30 cellular contexts compared by ENCODE assay signal in genomic region chr18:63897072-63897471, GRCh38. TPM values are rescaled to one million over a fixed set of nuclear protein-coding genes. Genes with fewer than 3 reads are reported as not detected.
A peak's percentile ranks its signal among the peaks of the same experiment; 100 is the strongest.
DNase-seq lines count a peak whose midpoint lies in the region; ATAC-seq and TF ChIP-seq lines count a peak whose summit lies in the region.
"Had no signal": no experiment of that assay in that cellular context is flagged by ENCODE, and none has a peak within 500 bp of the region (broad histone marks: within the 10 kb centered on the region; RNA-seq: fewer than 3 reads in every experiment).

No MANE protein-coding gene starts in this region.

- BruUV-seq in IMR-90 (replicated peaks; lab: Mats Ljungman, UMichigan), result no TSS peak

- no peak overlapping the region for H3K4ac ChIP-seq in IMR-90 (ENCODE audit: low read depth, low read length)
- H3K4ac ChIP-seq in mesendoderm (ENCODE audit: low read depth, low read length), result no peak overlapping the region

- H3K4me2 ChIP-seq in IMR-90 (ENCODE audit: low read depth, low read length) (no peak overlapping the region), mesendoderm (ENCODE audit: low read length) (no peak overlapping the region)
- H3K4me2 ChIP-seq: KMS-11, neural progenitor cell, PC-9 had no signal

- CTCF ChIA-PET in IMR-90 (lab: Yijun Ruan, JAX), result no interaction called here

- H3K9me3 ChIP-seq in IMR-90 (ENCODE audit: control insufficient read depth, insufficient read depth, low read length) (no peaks in the 10 kb centered on the region), spleen (no peaks in the 10 kb centered on the region)

- H2AFZ ChIP-seq in IMR-90 (replicated peaks; ENCODE audit: low read length, poor library complexity), result no peak overlapping the region
- H2AFZ ChIP-seq: neural progenitor cell, PC-9 had no signal

- TF ChIP-seq POLR2A in IMR-90 (IDR thresholded peaks at IDR 0.05; ENCODE audit: low read depth, low read length), result no peak
- no peak for TF ChIP-seq POLR2A in spleen (IDR thresholded peaks at IDR 0.05)

- H2BK120ac ChIP-seq in IMR-90 (ENCODE audit: low read depth, low read length) (no peak overlapping the region), mesendoderm (ENCODE audit: low read depth, low read length) (no peak overlapping the region)

- 40% methylated on average over 1 of the region's 4 CpGs; no CpG with 5 or more reads in 1 of the 2 experiments for WGBS in IMR-90 (ENCODE audit: extremely low coverage in 2 of 2, insufficient read length in 1 of 2), 2 experiments
- WGBS in mesendoderm (ENCODE audit: extremely low coverage, insufficient coverage, low lambda C conversion rate), result no CpG with 5 or more reads among the region's 4 CpGs
- WGBS in spleen, 5 donors, result 67 to 86% (median 82%) methylated on average over 4 of the region's 4 CpGs

- no peak overlapping the region for H3K4me3 ChIP-seq in IMR-90 (ENCODE audit: insufficient read depth, low read depth, low read length)
- no peak overlapping the region for H3K4me3 ChIP-seq in mesendoderm (ENCODE audit: low read length)
- H3K4me3 ChIP-seq in spleen, result no peak overlapping the region
- H3K4me3 ChIP-seq: neural progenitor cell, PC-9 had no signal

- H2AK9ac ChIP-seq in IMR-90 (replicated peaks; ENCODE audit: low read depth, low read length, poor library complexity), result no peak overlapping the region

- no peaks in the 10 kb centered on the region for H3K79me2 ChIP-seq in mesendoderm (ENCODE audit: control insufficient read depth, insufficient read depth, low read length)

- H3K4me1 ChIP-seq in IMR-90 (ENCODE audit: control insufficient read depth, insufficient read depth, low read length), result no peaks in the 10 kb centered on the region
- H3K4me1 ChIP-seq in mesendoderm (ENCODE audit: control insufficient read depth, low read depth, low read length), result no peaks in the 10 kb centered on the region
- H3K4me1 ChIP-seq in spleen, result peaks cover 0 to 27% (median 0%) of the 10 kb centered on the region in 6 donors
- H3K4me1 ChIP-seq: neural progenitor cell had no signal

- H2AK5ac ChIP-seq in IMR-90 (ENCODE audit: low read depth, low read length), result no peak overlapping the region
- no peak overlapping the region for H2AK5ac ChIP-seq in mesendoderm (ENCODE audit: low read length)

- intact Hi-C loops in IMR-90 (cut with micrococcal nuclease), result no loop called here
- intact Hi-C loops in spleen (cut with DNase I; ENCODE audit: low total_unique reads), result no loop called here

- H3K27ac ChIP-seq in IMR-90 (ENCODE audit: insufficient read depth, low read length) (no peak overlapping the region), mesendoderm (ENCODE audit: low read depth, low read length) (no peak overlapping the region), spleen (no peak overlapping the region)
- H3K27ac ChIP-seq: KMS-11, neural progenitor cell, PC-9 had no signal

- H3K27me3 ChIP-seq in IMR-90 (ENCODE audit: control insufficient read depth, insufficient read depth, low read length) (peaks cover 3% of the 10 kb centered on the region), mesendoderm (ENCODE audit: insufficient read depth, low read length, poor library complexity) (no peaks in the 10 kb centered on the region), spleen (replicated peaks in 1 of 7) (no peaks in the 10 kb centered on the region)
- H3K27me3 ChIP-seq: neural progenitor cell had no signal

- H2BK15ac ChIP-seq in IMR-90 (ENCODE audit: low read depth, low read length) (no peak overlapping the region), mesendoderm (replicated peaks; ENCODE audit: low read depth) (no peak overlapping the region)

- H4K20me1 ChIP-seq in IMR-90 (ENCODE audit: insufficient read depth, low read length), result no peaks in the 10 kb centered on the region

- peak; percentile 54 for DNase-seq in COLO829 (ENCODE audit: low spot score)
- no peak for DNase-seq in IMR-90
- DNase-seq in dermis blood vessel endothelial cell, result peak; percentile 5
- DNase-seq in mesendoderm, result peak; percentile 20
- DNase-seq in spleen, result no peak
- no peak for DNase-seq in superior temporal gyrus (ENCODE audit: extremely low spot score)
- no peak for DNase-seq in 8988T
- DNase-seq in DMS114 treated with DMSO at 0.1 percent for 48 hours (lab: John Stamatoyannopoulos, UW; ENCODE audit: unreplicated experiment), result no peak
- DNase-seq: activated CD4-positive, CD25-positive, alpha-beta regulatory T cell treated with anti-CD3 and anti-CD28 coated beads, Interleukin-2, amount 50 U/mL, for 72 hours; activated CD8-positive, alpha-beta T cell treated with anti-CD3 and anti-CD28 coated beads for 36 hours; activated gamma-delta T cell; activated T-cell treated with anti-CD3 and anti-CD28 coated beads for 4 hours; amniotic stem cell; CD8-positive, alpha-beta T cell; DMS53; H9; hippocampal formation; left ventricle myocardium superior; NCI-H187 treated with DMSO at 0.1 percent for 48 hours; NCI-H345; PC-9; SHP77 treated with DMSO at 0.1 percent for 48 hours; substantia nigra had no signal

- TF ChIP-seq CTCF in IMR-90 (conservative IDR thresholded peaks at IDR 0.05; ENCODE audit: low read depth, low read length), result no peak
- no peak for TF ChIP-seq CTCF in spleen (IDR thresholded peaks at IDR 0.05 in 8 of 11, conservative IDR thresholded peaks at IDR 0.05 in 3 of 11)

- no peak overlapping the region for H2BK5ac ChIP-seq in IMR-90 (ENCODE audit: low read depth, low read length, poor library complexity, severe bottlenecking)
- no peak overlapping the region for H2BK5ac ChIP-seq in mesendoderm (ENCODE audit: low read length)

- no peak overlapping the region for H2BK20ac ChIP-seq in IMR-90 (ENCODE audit: low read depth, low read length)

- H3K14ac ChIP-seq in IMR-90 (replicated peaks; ENCODE audit: low read depth, low read length), result no peak overlapping the region

- no peaks in the 10 kb centered on the region for H3K9me1 ChIP-seq in IMR-90 (ENCODE audit: insufficient read depth, low read length)

- no peak overlapping the region for H3K56ac ChIP-seq in IMR-90 (ENCODE audit: extremely low read depth, insufficient read depth, low read length)
- H3K56ac ChIP-seq in mesendoderm (ENCODE audit: low read length), result no peak overlapping the region

- dilution Hi-C loops in IMR-90 (cut with HindIII; ENCODE audit: low sequenced_read_pairs, unreplicated experiment), result no loop called here

- H3K9ac ChIP-seq in IMR-90 (ENCODE audit: low read depth, low read length), result no peak overlapping the region
- H3K9ac ChIP-seq in mesendoderm (ENCODE audit: low read length), result no peak overlapping the region
- H3K9ac ChIP-seq: KMS-11, neural progenitor cell had no signal

- H3K36me3 ChIP-seq in IMR-90 (ENCODE audit: control insufficient read depth, insufficient read depth, low read length) (no peaks in the 10 kb centered on the region), mesendoderm (ENCODE audit: control insufficient read depth, insufficient read depth, low read length) (no peaks in the 10 kb centered on the region), spleen (no peaks in the 10 kb centered on the region)
- H3K36me3 ChIP-seq: neural progenitor cell had no signal

- no peak overlapping the region for H4K5ac ChIP-seq in IMR-90 (ENCODE audit: low read depth, low read length)
- no peak overlapping the region for H4K5ac ChIP-seq in mesendoderm (ENCODE audit: low read length)

- no peak overlapping the region for H3K23ac ChIP-seq in IMR-90 (ENCODE audit: low read depth, low read length)
- H3K23ac ChIP-seq in mesendoderm (ENCODE audit: low read length), result no peak overlapping the region

- H3K79me1 ChIP-seq in IMR-90 (ENCODE audit: low read depth in 1 of 2, low read length in 2 of 2) (no peaks in the 10 kb centered on the region), mesendoderm (ENCODE audit: low read length) (no peaks in the 10 kb centered on the region)

- H4K8ac ChIP-seq in IMR-90 (ENCODE audit: low read depth in 2 of 2, low read length in 2 of 2) (no peak overlapping the region), mesendoderm (ENCODE audit: low read depth, low read length) (no peak overlapping the region)

- TF ChIP-seq RAD21 in IMR-90 (IDR thresholded peaks at IDR 0.05; ENCODE audit: low read length), result no peak

- H3K18ac ChIP-seq in IMR-90 (ENCODE audit: low read depth, low read length), result no peak overlapping the region
- no peak overlapping the region for H3K18ac ChIP-seq in mesendoderm (ENCODE audit: low read length)

- in situ Hi-C loops in IMR-90 (cut with MboI; ENCODE audit: low sequenced_read_pairs), result no loop called here

- no peak overlapping the region for H4K91ac ChIP-seq in IMR-90 (ENCODE audit: insufficient read depth, low read depth, low read length)

- POLR2A ChIA-PET in IMR-90 (lab: Charles Lee; ENCODE audit: unreplicated experiment), result no interaction called here

- no peak for ATAC-seq in IMR-90 (ENCODE audit: low read depth)
- ATAC-seq: activated CD8-positive, alpha-beta T cell treated with anti-CD3 and anti-CD28 coated beads for 36 hours; CD8-positive, alpha-beta T cell; left ventricle myocardium superior had no signal

TF ChIP-seq in IMR-90, 13 proteins besides CTCF, POLR2A, EP300 and RAD21 (continues in another document):
- TF ChIP-seq NFE2L2 (IDR thresholded peaks at IDR 0.05; ENCODE audit: low read depth, low read length), result no peak

RNA-seq across cellular contexts. Expression of gene SERPINB2, which starts 9.6 kb away (rescaled TPM):
- 34.4 and 43.0 TPM in 2 replicates for total RNA-seq in IMR-90 (2012; rRNA removed)
- polyA plus RNA-seq in IMR-90 (2012; rRNA removed), result 32.1 and 46.4 TPM in 2 replicates
- polyA plus RNA-seq in IMR-90 (2012; cell fraction: cytosol; rRNA removed), result 5.3 and 22.9 TPM in 2 replicates
- polyA plus RNA-seq in IMR-90 (2012; cell fraction: nucleus; rRNA removed; ENCODE audit: low replicate concordance), result 5.4 and 32.1 TPM in 2 replicates
- not detected in 2 replicates for total RNA-seq in dermis blood vessel endothelial cell
- polyA plus RNA-seq in mesendoderm (2013, experiment 1 of 2), result not detected
- 0.04 TPM for polyA plus RNA-seq in mesendoderm (2013, experiment 2 of 2)
- total RNA-seq in spleen, result 1 to 10 TPM in 2 of 7 donors, under 1 TPM in 2, not detected in 3; 0.38 to 2.3 (median 1.2) TPM
- under 1 TPM in 2 of 3 donors, not detected in 1; 0.10 to 0.13 TPM for polyA plus RNA-seq in spleen
- total RNA-seq: activated CD8-positive, alpha-beta T cell treated with anti-CD3 and anti-CD28 coated beads for 36 hours; cardiac septum; CD8-positive, alpha-beta T cell; frontal cortex; H9; left ventricle myocardium superior; PC-9; urinary bladder had no signal
- polyA plus RNA-seq: urinary bladder had no signal

RNA-seq across cellular contexts. Expression of gene SERPINB10, which starts 10.7 kb away (rescaled TPM):
- not detected in 2 replicates for total RNA-seq in IMR-90 (2012; rRNA removed)
- not detected in 2 replicates for polyA plus RNA-seq in IMR-90 (2012; rRNA removed)
- not detected in 2 replicates for polyA plus RNA-seq in IMR-90 (2012; cell fraction: cytosol; rRNA removed)
- 0.05 TPM in 1 of 2 replicates, not detected in the other for polyA plus RNA-seq in IMR-90 (2012; cell fraction: nucleus; rRNA removed; ENCODE audit: low replicate concordance)
- not detected in 2 replicates for total RNA-seq in dermis blood vessel endothelial cell
- not detected for polyA plus RNA-seq in mesendoderm (2013, experiment 1 of 2)
- not detected for polyA plus RNA-seq in mesendoderm (2013, experiment 2 of 2)
- 1 to 10 TPM in 3 of 7 donors, under 1 TPM in 3, not detected in 1; 0.34 to 5.6 (median 1.2) TPM for total RNA-seq in spleen
- polyA plus RNA-seq in spleen, result under 1 TPM; 0.07 to 0.51 (median 0.12) TPM
- total RNA-seq: activated CD8-positive, alpha-beta T cell treated with anti-CD3 and anti-CD28 coated beads for 36 hours; cardiac septum; CD8-positive, alpha-beta T cell; H9; left ventricle myocardium superior; PC-9; posterior vena cava had no signal
- polyA plus RNA-seq: urinary bladder had no signal

RNA-seq across cellular contexts. Expression of gene HMSD, which starts 52.0 kb away (rescaled TPM):
- total RNA-seq in IMR-90 (2012; rRNA removed) (0.28 and 0.36 TPM in 2 replicates), dermis blood vessel endothelial cell (not detected in 2 replicates), spleen (1 to 10 TPM in 3 of 7 donors, under 1 TPM in 1, not detected in 3; 0.23 to 2.2 (median 1.4) TPM)
- polyA plus RNA-seq in IMR-90 (2012; rRNA removed) (0.17 and 0.19 TPM in 2 replicates), spleen (under 1 TPM; 0.48 to 0.62 (median 0.52) TPM)
- polyA plus RNA-seq in IMR-90 (2012; cell fraction: cytosol; rRNA removed), result 0.03 and 0.22 TPM in 2 replicates
- polyA plus RNA-seq in IMR-90 (2012; cell fraction: nucleus; rRNA removed; ENCODE audit: low replicate concordance), result 0.10 and 0.75 TPM in 2 replicates
- 0.80 TPM for polyA plus RNA-seq in mesendoderm (2013, experiment 1 of 2)
- 0.84 TPM for polyA plus RNA-seq in mesendoderm (2013, experiment 2 of 2)
- total RNA-seq: CD8-positive, alpha-beta T cell; frontal cortex; mononuclear cell; PC-9; posterior vena cava had no signal
- polyA plus RNA-seq: urinary bladder had no signal

Comparison
In these comparisons a context has a peak if more than half of its experiments do, and no peak if none do; other contexts are left out.
1. DNase-seq: peak in COLO829 (single experiment), dermis blood vessel endothelial cell (single experiment) and mesendoderm (single experiment); none in IMR-90 (single experiment), spleen (single experiment), superior temporal gyrus (single experiment), 8988T (single experiment) and DMS114 treated with DMSO at 0.1 percent for 48 hours (single experiment).
2. RNA of gene SERPINB2, which starts 9.6 kb away (total RNA-seq): 34.4 to 43.0 TPM in IMR-90; 0.38 to 2.3 TPM in spleen and not detected in dermis blood vessel endothelial cell; every median in the first group is over 10 times any median in the second.